Comparison of ENCODE assay signal across 15 cellular contexts in genomic region chr2:133976659-133977058, GRCh38.
DNase-seq lines count a peak whose midpoint lies in the region; ATAC-seq, FAIRE-seq and TF ChIP-seq lines count a peak whose summit lies in the region.
"Had no signal": no experiment of that assay in that cellular context is flagged by ENCODE, and none has a peak within 500 bp of the region (broad histone marks: within the 10 kb centered on the region; RNA-seq: fewer than 3 reads in every experiment).

No MANE protein-coding gene starts in this region.

- peaks cover 62% of the 10 kb centered on the region for H3K4me1 ChIP-seq in DND-41 (ENCODE audit: insufficient read depth, low read length)

- H3K9me3 ChIP-seq in DND-41 (ENCODE audit: insufficient read depth, low read length, severe bottlenecking) = no peaks in the 10 kb centered on the region

- H3K79me2 ChIP-seq in DND-41 (ENCODE audit: insufficient read depth, low read length) = no peaks in the 10 kb centered on the region

- peak overlapping the region; percentile 34; the same call in 1 of the 2 replicates for H2AFZ ChIP-seq in DND-41 (ENCODE audit: low read depth, low read length)
- H2AFZ ChIP-seq: GM23338 had no signal

- peak overlapping the region; percentile 93 for H3K27ac ChIP-seq in DND-41 (ENCODE audit: low read length)

- TF ChIP-seq CTCF in DND-41 (IDR thresholded peaks at IDR 0.05; ENCODE audit: borderline replicate concordance, extremely low read depth, low read length, poor library complexity, severe bottlenecking) = no peak

- peak overlapping the region; percentile 43 for H3K9ac ChIP-seq in DND-41 (ENCODE audit: low read depth, low read length)

- no peak overlapping the region for H3K4me3 ChIP-seq in DND-41 (ENCODE audit: low read depth in 1 of 2, low read length in 2 of 2)
- H3K4me3 ChIP-seq: GM23338, K562 had no signal

- no peak for DNase-seq in DND-41
- peak; percentile 14 for DNase-seq in NCI-H2227 (lab: John Stamatoyannopoulos, UW; ENCODE audit: unreplicated experiment)
- peak; percentile 4 for DNase-seq in kidney tubule cell (ENCODE audit: low spot score)
- peak; percentile 51 for DNase-seq in superior temporal gyrus (ENCODE audit: extremely low spot score)
- no peak for DNase-seq in GM19239 (ENCODE audit: insufficient read length, low spot score)
- DNase-seq in activated T-cell treated with anti-CD3 and anti-CD28 coated beads for 4 hours = no peak
- no peak for DNase-seq in NCI-H524 treated with DMSO at 0.1 percent for 48 hours (lab: John Stamatoyannopoulos, UW)
- DNase-seq: CD8-positive, alpha-beta T cell; DMS153; H9 had no signal

- ATAC-seq in DND-41 (ENCODE audit: insufficient read depth, low read depth) = no peak
- ATAC-seq: CD8-positive, alpha-beta T cell; GM23338; K562 had no signal

- H4K20me1 ChIP-seq in DND-41 (ENCODE audit: insufficient read depth, low read length) = no peaks in the 10 kb centered on the region

- no peak for FAIRE-seq in GM19239 (lab: Jason Lieb, UNC)
- FAIRE-seq: A204.1, D721Med, HTR-8/SVneo, K562 had no signal

- no peaks in the 10 kb centered on the region for H3K36me3 ChIP-seq in DND-41 (ENCODE audit: insufficient read depth, low read length)

- 0 out of 2 replicates have a peak overlapping the region, but pooled peaks have one; percentile 37 for H3K4me2 ChIP-seq in DND-41 (ENCODE audit: insufficient read depth, low read length)
- H3K4me2 ChIP-seq: GM23338 had no signal

- H3K27me3 ChIP-seq in DND-41 (ENCODE audit: insufficient read depth, low read length, poor library complexity) = no peaks in the 10 kb centered on the region

Comparison
In these comparisons a context has a peak if more than half of its experiments do, and no peak if none do; other contexts are left out.
1. DNase-seq: peak in NCI-H2227 (single experiment), kidney tubule cell (single experiment) and superior temporal gyrus (single experiment); none in DND-41 (single experiment), GM19239 (single experiment), activated T-cell treated with anti-CD3 and anti-CD28 coated beads for 4 hours (single experiment) and NCI-H524 treated with DMSO at 0.1 percent for 48 hours (single experiment).